ENCODE assay signal across 21 cellular contexts in the genomic region with DNA sequence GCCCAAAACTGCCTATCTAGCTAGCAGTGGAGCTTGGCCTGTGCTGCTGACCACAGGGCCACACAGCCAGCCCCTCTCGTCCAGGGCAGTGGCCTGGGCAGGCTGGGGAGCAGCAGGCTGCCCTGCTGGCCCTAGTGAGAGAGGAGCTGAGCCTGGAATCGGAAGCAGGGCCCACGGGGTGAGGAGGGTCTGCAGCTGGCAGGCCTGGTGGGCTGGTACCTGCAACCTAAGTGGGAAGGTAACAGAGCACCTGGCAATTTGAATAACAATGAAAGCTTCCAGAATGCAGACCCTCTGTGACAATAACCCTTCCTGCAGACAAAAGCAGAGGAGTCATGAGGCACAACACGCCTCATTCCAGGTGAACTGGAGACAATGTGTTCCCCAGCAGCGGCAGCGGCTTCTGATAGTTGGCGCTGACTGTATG. TPM values are rescaled to one million over a fixed set of nuclear protein-coding genes. Genes with fewer than 3 reads are reported as not detected.
"Had no signal": no experiment of that assay in that cellular context is flagged by ENCODE, and none has a peak within 500 bp of the region (broad histone marks: within the 10 kb centered on the region; RNA-seq: fewer than 3 reads in every experiment).

No MANE protein-coding gene starts in this region.

- H3K4me1 ChIP-seq: breast epithelium, left lung, right lobe of liver had no signal

- H3K27ac ChIP-seq: breast epithelium, left lung, right lobe of liver had no signal

- ATAC-seq: esophagus mucosa; left lung; natural killer cell; stimulated activated naive B cell treated with anti-CD40 and anti-IgM and Interleukin-4, amounts not matched to agents 10 μg/mL and 1 μg/mL and 100 μg/mL, for 72 hours had no signal

- H3K36me3 ChIP-seq: breast epithelium, left lung, right lobe of liver had no signal

- H3K9me3 ChIP-seq: breast epithelium, left lung, right lobe of liver had no signal

- DNase-seq: activated CD4-positive, alpha-beta T cell treated with anti-CD3 and anti-CD28 coated beads for 1 hour; activated naive CD4-positive, alpha-beta T cell; hypothalamus; natural killer cell; nucleus accumbens; stimulated activated CD4-positive, alpha-beta T cell treated with anti-CD3 and anti-CD28 coated beads, Interleukin-1b, Interleukin-23, amount 100 ng/mL, for 48 hours; stimulated activated naive B cell treated with anti-CD40 and anti-IgM and Interleukin-4, amounts not matched to agents 10 μg/mL and 1 μg/mL and 100 μg/mL, for 72 hours; T-helper 9 cell had no signal

- H3K27me3 ChIP-seq: breast epithelium, right lobe of liver had no signal

- H3K4me3 ChIP-seq: breast epithelium, left lung, right lobe of liver had no signal

RNA-seq across cellular contexts. Expression of a gene that starts 31.8 kb away (rescaled TPM):
- total RNA-seq: activated CD4-positive, alpha-beta memory T cell treated with anti-CD3 and anti-CD28 coated beads, Interleukin-2, amount 10 ng/mL, durations not matched to agents 7 days and 5 days; activated T-helper 1 cell treated with anti-CD3 and anti-CD28 coated beads, Interleukin-12 subunit alpha, Interleukin-12 subunit beta, Interleukin-2, Interleukin-4 antibody, amounts not matched to agents 30 ng/mL and 10 ng/mL and 1 ng/mL, durations not matched to agents 14 hours and 24 hours and 36 hours; aorta; breast epithelium; cerebellum; dermis microvascular lymphatic vessel endothelial cell; esophagus mucosa; fibroblast of villous mesenchyme; left lung; mucosa of gallbladder; natural killer cell; progenitor cell of endocrine pancreas; right lobe of liver; urinary bladder had no signal
